Comparison of ENCODE assay signal across 20 cellular contexts in the genomic region with DNA sequence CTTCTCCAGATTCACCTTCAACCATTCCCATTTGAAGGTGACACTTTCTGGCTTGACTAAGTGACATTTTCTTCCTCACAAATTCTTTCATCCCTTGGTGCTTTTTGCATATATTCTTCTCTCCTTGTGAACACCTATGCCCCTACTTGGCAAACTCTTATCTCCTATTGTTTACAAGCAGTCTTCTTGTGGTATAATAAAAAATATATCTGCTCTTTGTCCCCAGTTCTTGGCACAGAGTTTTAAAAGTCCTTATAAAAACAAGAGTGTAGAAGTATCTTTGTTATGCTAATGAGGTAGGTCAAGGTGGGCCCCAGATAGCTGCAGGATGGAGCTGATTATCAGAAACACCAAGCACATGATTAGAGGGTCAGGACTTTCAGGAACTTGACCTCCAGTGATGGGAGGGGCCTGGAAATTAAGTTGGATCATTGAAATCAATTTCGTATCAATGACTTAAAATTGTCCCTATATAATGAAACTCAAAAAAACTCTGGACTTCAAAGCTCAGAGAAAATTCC. TPM values are rescaled to one million over a fixed set of nuclear protein-coding genes. Genes with fewer than 3 reads are reported as not detected.
DNase-seq lines count a peak whose midpoint lies in the region; ATAC-seq, FAIRE-seq and TF ChIP-seq lines count a peak whose summit lies in the region.
"Had no signal": no experiment of that assay in that cellular context is flagged by ENCODE, and none has a peak within 500 bp of the region (broad histone marks: within the 10 kb centered on the region; RNA-seq: fewer than 3 reads in every experiment).

No MANE protein-coding gene starts in this region.

- no peak overlapping the region for H3K9ac ChIP-seq in H1 (replicated peaks in 1 of 4; ENCODE audit: extremely low read depth in 1 of 4, low read depth in 3 of 4, low read length in 3 of 4)
- H3K9ac ChIP-seq in colonic mucosa (ENCODE audit: low read depth in 2 of 2, low read length in 2 of 2), result no peak overlapping the region

- peaks cover 0 to 3% (median 0%) of the 10 kb centered on the region in 4 experiments; a peak in 2 of 8 replicates for H3K36me3 ChIP-seq in H1 (ENCODE audit: control insufficient read depth in 2 of 4, insufficient read depth in 4 of 4, low read length in 3 of 4)
- no peaks in the 10 kb centered on the region for H3K36me3 ChIP-seq in mucosa of descending colon (ENCODE audit: low read depth)
- H3K36me3 ChIP-seq in colonic mucosa, result no peaks in the 10 kb centered on the region

- H2BK120ac ChIP-seq in H1 (replicated peaks; ENCODE audit: low read depth, low read length), result no peak overlapping the region

- TF ChIP-seq EP300 in H1 (IDR thresholded peaks at IDR 0.05; ENCODE audit: borderline replicate concordance in 1 of 2, low read depth in 2 of 2, low read length in 2 of 2), result no peak

- H3K9me3 ChIP-seq in H1 (ENCODE audit: insufficient read depth in 2 of 2, low read depth in 1 of 2, low read length in 1 of 2) (no peaks in the 10 kb centered on the region), mucosa of descending colon (no peaks in the 10 kb centered on the region), colonic mucosa (no peaks in the 10 kb centered on the region)

- no peak for FAIRE-seq in H1 (lab: Jason Lieb, UNC)
- FAIRE-seq: GM12891, GM18507 had no signal

- WGBS in H1 (ENCODE audit: extremely low coverage in 1 of 2, insufficient coverage in 1 of 2, insufficient read length in 1 of 2, insufficient replicate concordance in 2 of 2, low coverage in 1 of 2, low lambda C conversion rate in 2 of 2, missing lambda C conversion rate in 1 of 2), 2 experiments, result 90% methylated on average over 1 of the region's 1 CpG; no CpG with 5 or more reads in 1 of the 2 experiments

- no peak for TF ChIP-seq CTCF in WTC11 (IDR thresholded peaks at IDR 0.05)
- no peak for TF ChIP-seq CTCF in H1 (IDR thresholded peaks at IDR 0.05; ENCODE audit: control extremely low read depth in 1 of 3, insufficient read depth in 1 of 3, low read depth in 1 of 3, low read length in 3 of 3)
- no peak for TF ChIP-seq CTCF in mucosa of descending colon (IDR thresholded peaks at IDR 0.05)
- no peak for TF ChIP-seq CTCF in colonic mucosa (IDR thresholded peaks at IDR 0.05)

- no peak overlapping the region for H2AFZ ChIP-seq in H1 (ENCODE audit: low read length)

- H3K23ac ChIP-seq in H1 (ENCODE audit: insufficient read length), result no peak overlapping the region

- H2BK12ac ChIP-seq in H1 (ENCODE audit: low read depth, low read length), result no peak overlapping the region

- no peak overlapping the region for H4K5ac ChIP-seq in H1 (ENCODE audit: insufficient read length, low read depth, low read length)

- no peak overlapping the region for H3K4me2 ChIP-seq in H1 (ENCODE audit: insufficient read depth in 1 of 2, low read depth in 2 of 2, low read length in 2 of 2)

- no peak overlapping the region for H2BK20ac ChIP-seq in H1 (ENCODE audit: low read length)

- no peak overlapping the region for H3K18ac ChIP-seq in H1 (ENCODE audit: extremely low read depth, low read length)

- POLR2A ChIA-PET in WTC11 (lab: Charles Lee), result no interaction called here
- POLR2A ChIA-PET in H1 (lab: Charles Lee; ENCODE audit: partially characterized antibody), result no interaction called here

- H3K4me1 ChIP-seq in H1 (replicated peaks in 1 of 4; ENCODE audit: control insufficient read depth in 3 of 4, insufficient read depth in 4 of 4, low read length in 3 of 4), result peaks cover 0 to 9% (median 5%) of the 10 kb centered on the region in 4 experiments; a peak in 4 of 7 replicates
- H3K4me1 ChIP-seq in mucosa of descending colon (ENCODE audit: low read depth), result no peaks in the 10 kb centered on the region
- no peaks in the 10 kb centered on the region for H3K4me1 ChIP-seq in colonic mucosa

- no peak for TF ChIP-seq POLR2A in H1 (IDR thresholded peaks at IDR 0.05; ENCODE audit: control extremely low read depth in 1 of 2, low read depth in 2 of 2, low read length in 2 of 2)

- TF ChIP-seq RAD21 in H1 (IDR thresholded peaks at IDR 0.05 in 1 of 2, conservative IDR thresholded peaks at IDR 0.05 in 1 of 2; ENCODE audit: low read depth in 2 of 2, low read length in 2 of 2), result no peak

- peaks cover 6% of the 10 kb centered on the region for H3K9me3 Mint-ChIP-seq in WTC11
- H3K9me3 Mint-ChIP-seq: CD4-positive, alpha-beta memory T cell had no signal

- H4K91ac ChIP-seq in H1 (replicated peaks; ENCODE audit: insufficient read length, low read length), result no peak overlapping the region

- DNase-seq in WTC11 (ENCODE audit: low spot score) (no peak), H1 (ENCODE audit: low read depth in 1 of 2, low spot score in 2 of 2) (no peak), iPS-NIHi7 (ENCODE audit: extremely low spot score) (peak; percentile 9), mucosa of descending colon (peak in 1 of 3 donors; percentile 10), NCI-H2227 treated with DMSO at 0.1 percent for 48 hours (lab: John Stamatoyannopoulos, UW) (no peak), NCI-H146 (lab: John Stamatoyannopoulos, UW) (no peak), colonic mucosa (no peak), HPDE6-E6E7 (ENCODE audit: extremely low spot score) (no peak)
- DNase-seq: C1 segment of cervical spinal cord; Calu3; CD4-positive, alpha-beta memory T cell; COR-L47; DMS53; DMS79 treated with DMSO at 0.1 percent for 48 hours; GF-D8; GOT3; H7; HCEC 1CT had no signal

- no peaks in the 10 kb centered on the region for H3K27me3 ChIP-seq in H1 (replicated peaks in 1 of 4; ENCODE audit: control insufficient read depth in 3 of 4, extremely low read depth in 1 of 4, insufficient read depth in 3 of 4, low read length in 3 of 4)
- no peaks in the 10 kb centered on the region for H3K27me3 ChIP-seq in colonic mucosa

- ATAC-seq in WTC11, result peak; percentile 67
- ATAC-seq in mucosa of descending colon, result peak; percentile 49

- no peak overlapping the region for H3K4me3 Mint-ChIP-seq in WTC11
- H3K4me3 Mint-ChIP-seq: CD4-positive, alpha-beta memory T cell had no signal

- peaks cover 41% of the 10 kb centered on the region for H3K4me1 Mint-ChIP-seq in WTC11

- H3K4me3 ChIP-seq in H1 (ENCODE audit: extremely low read depth in 1 of 4, insufficient read depth in 2 of 4, low read depth in 3 of 4, low read length in 4 of 4) (no peak overlapping the region), mucosa of descending colon (no peak overlapping the region), colonic mucosa (no peak overlapping the region)

- H2BK15ac ChIP-seq in H1 (ENCODE audit: low read length), result 0 out of 2 replicates have a peak overlapping the region, but pooled peaks have one; percentile 19

- H3K4ac ChIP-seq in H1 (replicated peaks; ENCODE audit: insufficient read length, low read depth, low read length), result no peak overlapping the region

- H3K56ac ChIP-seq in H1 (replicated peaks; ENCODE audit: insufficient read length, low read depth, low read length), result no peak overlapping the region

- peaks cover 0 to 1% of the 10 kb centered on the region in 2 experiments for H4K20me1 ChIP-seq in H1 (replicated peaks in 1 of 2; ENCODE audit: control insufficient read depth in 1 of 2, insufficient read depth in 2 of 2, low read length in 2 of 2)

- H3K27ac ChIP-seq in H1 (ENCODE audit: low read depth, low read length) (no peak overlapping the region), colonic mucosa (no peak overlapping the region)

- H3K14ac ChIP-seq in H1 (ENCODE audit: insufficient read length), result no peak overlapping the region

- no peak overlapping the region for H4K8ac ChIP-seq in H1 (ENCODE audit: extremely low read depth, insufficient read depth, low read length)

- CTCF ChIA-PET in WTC11 (lab: Charles Lee) (no interaction called here), H1 (lab: Charles Lee; ENCODE audit: partially characterized antibody) (interaction anchor here (1.1 kb wide), 1 partner anchor 450 kb away, joined by 3 read pairs; no protein-coding TSS in a partner anchor)

- no peaks in the 10 kb centered on the region; the same call in 1 of the 2 replicates for H3K79me1 ChIP-seq in H1 (ENCODE audit: low read depth, low read length)

- H3K79me2 ChIP-seq in H1 (ENCODE audit: control insufficient read depth in 1 of 2, insufficient read depth in 2 of 2, low read length in 2 of 2), result peaks cover 0 to 5% of the 10 kb centered on the region in 2 experiments; a peak in 1 of 4 replicates

- H3K36me3 Mint-ChIP-seq in WTC11, result peaks cover 11% of the 10 kb centered on the region

- no peak overlapping the region for H2BK5ac ChIP-seq in H1 (ENCODE audit: low read depth, low read length)

- intact Hi-C loops in mucosa of descending colon (cut with DNase I, micrococcal nuclease) (no loop called here), colonic mucosa (cut with DNase I) (no loop called here)

- H2AK5ac ChIP-seq in H1 (ENCODE audit: low read depth, low read length), result no peak overlapping the region

- H3K27me3 Mint-ChIP-seq in WTC11 (ENCODE audit: low read depth), result no peaks in the 10 kb centered on the region
- H3K27me3 Mint-ChIP-seq: CD4-positive, alpha-beta memory T cell had no signal

- no peak overlapping the region; the same call in none of the 2 replicates for H3K27ac Mint-ChIP-seq in WTC11

- H3K23me2 ChIP-seq in H1 (ENCODE audit: low read depth, low read length), result no peaks in the 10 kb centered on the region

TF ChIP-seq in WTC11, 78 proteins besides CTCF, POLR2A, EP300 and RAD21 (continues in another document):
- TF ChIP-seq CBFB (CRISPR knock-in tag; IDR thresholded peaks at IDR 0.05; ENCODE audit: low read depth) (no peak), SMAD4 (CRISPR knock-in tag; IDR thresholded peaks at IDR 0.05) (no peak), ESRRA (CRISPR knock-in tag; IDR thresholded peaks at IDR 0.05; ENCODE audit: borderline replicate concordance) (no peak), JUN (CRISPR knock-in tag; IDR thresholded peaks at IDR 0.05) (no peak)

TF ChIP-seq in H1, 55 proteins besides CTCF, POLR2A, EP300 and RAD21 (continues in another document):
- TF ChIP-seq SIX5 (IDR thresholded peaks at IDR 0.05; ENCODE audit: low read depth, low read length) (no peak), TAF1 (IDR thresholded peaks at IDR 0.05; ENCODE audit: low read depth, low read length) (no peak)
- TF ChIP-seq, protein P1, sequence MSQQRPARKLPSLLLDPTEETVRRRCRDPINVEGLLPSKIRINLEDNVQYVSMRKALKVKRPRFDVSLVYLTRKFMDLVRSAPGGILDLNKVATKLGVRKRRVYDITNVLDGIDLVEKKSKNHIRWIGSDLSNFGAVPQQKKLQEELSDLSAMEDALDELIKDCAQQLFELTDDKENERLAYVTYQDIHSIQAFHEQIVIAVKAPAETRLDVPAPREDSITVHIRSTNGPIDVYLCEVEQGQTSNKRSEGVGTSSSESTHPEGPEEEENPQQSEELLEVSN (IDR thresholded peaks at IDR 0.05), result no peak

RNA-seq across cellular contexts. Expression of a gene that starts 38.0 kb away (rescaled TPM):
- total RNA-seq in WTC11 (2021) (14.1 to 17.0 TPM (median 15.5 TPM) in 3 replicates), mucosa of descending colon (10 to 100 TPM; 20.6 to 31.9 (median 27.8) TPM), colonic mucosa (10 to 100 TPM; 18.6 to 20.8 TPM)
- 13.6 and 13.8 TPM in 2 replicates for total RNA-seq in H1 (2021; fragmentation: NEBNext Ultra II Directional; extraction: Animal tissue kit (Norgen Biotek cat#: 25700))
- polyA plus RNA-seq in H1 (2011; rRNA removed), result 4.1 and 7.4 TPM in 2 replicates
- polyA plus RNA-seq in H1 (2011; cell fraction: cytosol; rRNA removed), result 8.8 TPM
- polyA plus RNA-seq in H1 (2011; cell fraction: nucleus; rRNA removed), result 6.0 TPM
- polyA plus RNA-seq in H1 (2012, experiment 1 of 2), result 6.6 to 9.5 TPM (median 7.5 TPM) in 4 replicates
- 0.60 TPM for polyA plus RNA-seq in H1 (2012, experiment 2 of 2)
- polyA plus RNA-seq in H1 (2013, experiment 1 of 2), result 17.8 TPM
- 18.4 TPM for polyA plus RNA-seq in H1 (2013, experiment 2 of 2)
- 19.5 and 20.3 TPM in 2 replicates for polyA minus RNA-seq in H1 (2011; rRNA and poly(A)+ RNA removed)
- polyA minus RNA-seq in H1 (2011; cell fraction: cytosol; rRNA and poly(A)+ RNA removed), result 7.8 TPM
- polyA minus RNA-seq in H1 (2011; cell fraction: nucleus; rRNA and poly(A)+ RNA removed), result 52.6 TPM
